In the genomic region with DNA sequence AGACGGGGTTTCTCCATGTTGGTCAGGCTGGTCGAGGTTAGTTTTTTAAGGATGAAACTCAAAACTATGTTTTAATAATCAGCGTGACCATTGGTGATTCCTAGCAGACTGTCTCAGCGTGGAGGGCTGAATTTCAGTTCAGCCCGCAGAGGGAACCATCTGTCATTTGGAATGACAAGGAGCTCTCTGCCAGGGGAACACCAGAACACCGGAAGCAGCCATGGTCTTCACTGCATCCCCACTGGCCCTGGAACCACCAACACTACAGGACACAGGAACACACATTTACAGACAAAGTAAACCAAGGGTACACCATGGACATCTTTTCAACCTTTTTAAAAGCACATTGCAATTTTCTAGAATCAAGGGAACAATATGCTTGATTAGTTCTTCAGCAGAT, we compare ENCODE assay signal across 22 cellular contexts.
"Had no signal": no experiment of that assay in that cellular context is flagged by ENCODE, and none has a peak within 500 bp of the region (broad histone marks: within the 10 kb centered on the region; RNA-seq: fewer than 3 reads in every experiment).

No MANE protein-coding gene starts in this region.

- H3K79me2 ChIP-seq: hepatocyte had no signal

- H3K27ac ChIP-seq: coronary artery, dorsolateral prefrontal cortex, esophagus muscularis mucosa, foreskin keratinocyte, gastroesophageal sphincter, heart left ventricle, hepatocyte, left lung, lower lobe of right lung had no signal

- ATAC-seq: foreskin keratinocyte, gastroesophageal sphincter, heart left ventricle, left cardiac atrium, left lung, left ventricle myocardium superior, lower lobe of right lung, mucosa of descending colon had no signal

- H3K9me3 ChIP-seq: esophagus muscularis mucosa, heart left ventricle, lower lobe of right lung had no signal

- H2AFZ ChIP-seq: hepatocyte had no signal

- H3K4me1 ChIP-seq: esophagus muscularis mucosa, foreskin keratinocyte, gastroesophageal sphincter, left lung, lower lobe of right lung had no signal

- H3K4me3 ChIP-seq: coronary artery, dorsolateral prefrontal cortex, esophagus muscularis mucosa, gastroesophageal sphincter, heart left ventricle, hepatocyte, left lung, lower lobe of right lung, mucosa of descending colon had no signal

- H3K36me3 ChIP-seq: esophagus muscularis mucosa, gastroesophageal sphincter, heart left ventricle, left lung, lower lobe of right lung had no signal

- H3K4me2 ChIP-seq: hepatocyte had no signal

- DNase-seq: dermis blood vessel endothelial cell; dorsolateral prefrontal cortex; effector CD4-positive, alpha-beta T cell; effector memory CD4-positive, alpha-beta T cell; foreskin keratinocyte; heart left ventricle; hypothalamus; immature natural killer cell; islet precursor cell; kidney; kidney glomerular epithelial cell; left cardiac atrium; left lung; left ventricle myocardium superior; lower lobe of right lung; mesenchymal stem cell; mucosa of descending colon; naive B cell had no signal

- H3K27me3 ChIP-seq: dorsolateral prefrontal cortex, esophagus muscularis mucosa, foreskin keratinocyte, gastroesophageal sphincter, heart left ventricle, hepatocyte, left lung had no signal
